In the genomic region with DNA sequence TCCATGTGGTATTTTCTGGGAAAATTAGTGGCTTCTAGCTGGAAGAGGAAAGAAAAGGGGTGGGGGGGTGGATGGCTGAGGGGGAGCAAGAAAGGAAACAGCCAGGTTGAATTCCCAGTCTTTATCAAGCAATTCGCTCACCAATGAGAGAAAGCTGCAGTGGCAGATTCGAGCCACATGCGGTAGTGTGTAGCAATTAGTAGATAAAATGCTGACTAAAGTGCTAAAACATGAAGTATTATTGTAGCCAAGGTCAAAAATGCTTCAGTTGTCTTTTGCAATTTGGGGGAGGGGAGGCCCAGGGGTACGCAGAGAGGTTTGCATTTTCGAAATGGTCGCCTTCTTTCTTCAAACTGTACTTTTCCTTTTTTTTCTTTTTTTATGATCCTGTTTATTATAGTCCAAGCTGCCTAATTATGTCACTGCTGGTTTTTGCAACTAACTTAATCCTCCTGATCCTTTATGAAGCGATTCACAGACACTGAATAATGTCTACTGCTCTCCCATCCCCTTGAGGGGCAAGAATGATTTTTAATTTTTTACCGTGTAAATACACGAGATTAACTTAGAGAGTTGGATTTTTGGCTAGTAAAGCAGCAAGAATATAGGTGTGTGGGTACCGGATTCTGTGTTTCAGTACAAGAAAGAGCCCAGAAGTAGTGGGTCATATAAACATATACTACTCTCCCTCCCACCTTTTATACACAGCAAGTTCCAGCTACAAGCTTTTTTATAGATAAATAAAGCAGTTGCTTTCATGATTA, we compare ENCODE assay signal across 9 cellular contexts. TPM values are rescaled to one million over a fixed set of nuclear protein-coding genes. Genes with fewer than 3 reads are reported as not detected.
A peak's percentile ranks its signal among the peaks of the same experiment; 100 is the strongest.
DNase-seq lines count a peak whose midpoint lies in the region; ATAC-seq, FAIRE-seq and TF ChIP-seq lines count a peak whose summit lies in the region.
"Had no signal": no experiment of that assay in that cellular context is flagged by ENCODE, and none has a peak within 500 bp of the region (broad histone marks: within the 10 kb centered on the region; RNA-seq: fewer than 3 reads in every experiment).

No MANE protein-coding gene starts in this region.

- TF ChIP-seq RAD21 in HepG2 (CRISPR knock-in tag; IDR thresholded peaks at IDR 0.05) = no peak

- FAIRE-seq in HepG2 (lab: Jason Lieb, UNC) = no peak
- FAIRE-seq: colon had no signal

- POLR2A ChIA-PET in Panc1 (lab: Charles Lee) (no interaction called here), HepG2 (lab: Yijun Ruan, JAX) (no interaction called here)

- CTCF ChIA-PET in Panc1 (lab: Charles Lee) = interaction anchor here (0.6 to 1.5 kb wide), 4 partner anchors 100 to 523 kb away, joined by 3 to 7 read pairs (median 5); no protein-coding TSS in a partner anchor
- CTCF ChIA-PET in HepG2 (lab: Yijun Ruan, JAX; ENCODE audit: low intra/inter-chr PET ratio, low total read pairs) = interaction anchor here (0.6 to 1.4 kb wide), 2 partner anchors 105 to 347 kb away, joined by 3 read pairs; no protein-coding TSS in a partner anchor

- no peak overlapping the region for H3K9ac ChIP-seq in HepG2 (ENCODE audit: insufficient read depth, low read depth, low read length)

- H3K4me1 ChIP-seq in Panc1 (ENCODE audit: control insufficient read depth, insufficient read depth, low read length) = peaks cover 37% of the 10 kb centered on the region
- H3K4me1 ChIP-seq in HepG2 (ENCODE audit: insufficient read depth, low read length) = peaks cover 52% of the 10 kb centered on the region
- peaks cover 20 to 38% (median 36%) of the 10 kb centered on the region in 4 donors for H3K4me1 ChIP-seq in stomach

- TF ChIP-seq EP300 in HepG2 (IDR thresholded peaks at IDR 0.05; ENCODE audit: low read depth in 2 of 2, low read length in 2 of 2) (no peak), HepG2 (CRISPR knock-in tag; IDR thresholded peaks at IDR 0.05; ENCODE audit: borderline replicate concordance) (no peak), stomach (IDR thresholded peaks at IDR 0.05) (no peak)

- H3K9me3 ChIP-seq in Panc1 (ENCODE audit: control insufficient read depth, insufficient read depth, low read depth, low read length) = peaks cover 3% of the 10 kb centered on the region; the same call in 1 of the 2 replicates
- no peaks in the 10 kb centered on the region for H3K9me3 ChIP-seq in HepG2 (ENCODE audit: low read length)
- no peaks in the 10 kb centered on the region for H3K9me3 ChIP-seq in stomach

- intact Hi-C loops in Panc1 (cut with micrococcal nuclease; ENCODE audit: unreplicated experiment) (loop anchor here (1.0 to 5.0 kb wide), 2 partner anchors 61 to 146 kb away; no protein-coding TSS in a partner anchor), HepG2 (cut with micrococcal nuclease; ENCODE audit: unreplicated experiment) (loop anchor here (1.0 to 2.0 kb wide), 3 partner anchors 140 to 347 kb away; no protein-coding TSS in a partner anchor), stomach (cut with DNase I; ENCODE audit: low total_unique reads) (no loop called here)

- peak; percentile 27; the same call in 1 of the 2 replicates for ATAC-seq in Panc1
- ATAC-seq in HepG2 = peak; percentile 38
- no peak for ATAC-seq in HG03039 (IDR thresholded peaks at IDR 0.05; ENCODE audit: unreplicated experiment)
- ATAC-seq in HG03521 (IDR thresholded peaks at IDR 0.05; ENCODE audit: unreplicated experiment) = no peak

- peaks cover 14% of the 10 kb centered on the region for H3K79me2 ChIP-seq in HepG2 (ENCODE audit: insufficient read depth, low read length)

- 69% methylated on average over 10 of the region's 10 CpGs for WGBS in HepG2 (ENCODE audit: low lambda C conversion rate)
- 23 to 31% (median 27%) methylated on average over 10 of the region's 10 CpGs for WGBS in stomach, 5 donors

- TF ChIP-seq POLR2A in HepG2 (IDR thresholded peaks at IDR 0.05; ENCODE audit: insufficient read depth in 1 of 2, low read depth in 2 of 2, low read length in 2 of 2) (no peak), stomach (IDR thresholded peaks at IDR 0.05) (no peak)

- no peak overlapping the region for H2AFZ ChIP-seq in HepG2 (ENCODE audit: low read length)

- H3K27ac ChIP-seq in Panc1 (ENCODE audit: low read length) = peak overlapping the region; percentile 100
- peak overlapping the region; percentile 39 for H3K27ac ChIP-seq in cingulate gyrus (ENCODE audit: low read depth, low read length)
- no peak overlapping the region for H3K27ac ChIP-seq in HepG2 (ENCODE audit: extremely low read length, insufficient read depth, low read length)
- peak overlapping the region; percentile 43 to 99 (median 69) for H3K27ac ChIP-seq in stomach

- DNase-seq in NOMO-1 (lab: John Stamatoyannopoulos, UW; ENCODE audit: unreplicated experiment in 2 of 2) (peak; percentile 31 to 56), NOMO-1 treated with dmso at 0.1 percent for 144 hours (lab: John Stamatoyannopoulos, UW; ENCODE audit: unreplicated experiment) (no peak), Panc1 (ENCODE audit: low read depth, low spot score) (no peak), HepG2 (ENCODE audit: low spot score) (no peak), stomach (peak; percentile 55)

- no peak overlapping the region for H3K4me2 ChIP-seq in HepG2 (ENCODE audit: low read depth, low read length)

- BruUV-seq in Panc1 (replicated peaks; lab: Mats Ljungman, UMichigan) (no TSS peak), HepG2 (replicated peaks; lab: Mats Ljungman, UMichigan) (no TSS peak)

- H3K27me3 ChIP-seq in Panc1 (ENCODE audit: control insufficient read depth, insufficient read depth, low read length) = no peaks in the 10 kb centered on the region
- H3K27me3 ChIP-seq in HepG2 (ENCODE audit: control insufficient read depth in 1 of 2, insufficient read depth in 2 of 2, low read length in 2 of 2) = no peaks in the 10 kb centered on the region; a peak in 1 of 5 replicates
- H3K27me3 ChIP-seq in stomach = no peaks in the 10 kb centered on the region

- in situ Hi-C loops in Panc1 (cut with HindIII; ENCODE audit: low pct_unique_long_range_greater_than_20kb, low sequenced_read_pairs) = no loop called here
- in situ Hi-C loops in HepG2 (cut with HindIII; ENCODE audit: extremely low pct_ligation_motif_present, low pct_unique_long_range_greater_than_20kb) = no loop called here

- TF ChIP-seq CTCF in Panc1 (IDR thresholded peaks at IDR 0.05) (no peak; the same call in 1 of the 2 replicates), HepG2 (CRISPR knock-in tag; IDR thresholded peaks at IDR 0.05) (no peak), stomach (IDR thresholded peaks at IDR 0.05) (peak in 2 of 7 experiments; percentile 33 to 48)

- H3K36me3 ChIP-seq in Panc1 (ENCODE audit: control insufficient read depth, insufficient read depth, low read length) = no peaks in the 10 kb centered on the region; the same call in 1 of the 2 replicates
- no peaks in the 10 kb centered on the region for H3K36me3 ChIP-seq in HepG2 (replicated peaks in 1 of 2; ENCODE audit: control insufficient read depth in 1 of 2, insufficient read depth in 2 of 2, low read length in 2 of 2)
- no peaks in the 10 kb centered on the region for H3K36me3 ChIP-seq in stomach

- no peaks in the 10 kb centered on the region for H4K20me1 ChIP-seq in HepG2 (ENCODE audit: insufficient read depth, low read length)

- peak overlapping the region; percentile 19 to 64 for H3K4me3 ChIP-seq in Panc1 (ENCODE audit: low read depth in 2 of 2, low read length in 2 of 2)
- H3K4me3 ChIP-seq in HepG2 (replicated peaks in 1 of 3; ENCODE audit: insufficient read depth in 1 of 3, low read depth in 2 of 3, low read length in 3 of 3) = no peak overlapping the region
- peak overlapping the region; percentile 33 to 43 (median 38) for H3K4me3 ChIP-seq in stomach

TF ChIP-seq in HepG2, 621 proteins besides CTCF, POLR2A, EP300 and RAD21 (continues in another document):
- TF ChIP-seq CBX2 (IDR thresholded peaks at IDR 0.05; ENCODE audit: low read depth, low read length) (no peak), CBX2 (CRISPR knock-in tag; IDR thresholded peaks at IDR 0.05; ENCODE audit: low read depth) (no peak), NR2F1 (CRISPR knock-in tag; IDR thresholded peaks at IDR 0.05) (no peak), ZSCAN30 (CRISPR knock-in tag; IDR thresholded peaks at IDR 0.05) (no peak), ZNF230 (CRISPR knock-in tag; IDR thresholded peaks at IDR 0.05) (no peak), ZNF777 (CRISPR knock-in tag; IDR thresholded peaks at IDR 0.05) (no peak), ZNF367 (CRISPR knock-in tag; IDR thresholded peaks at IDR 0.05; ENCODE audit: borderline replicate concordance) (no peak), ZNF143 (CRISPR knock-in tag; IDR thresholded peaks at IDR 0.05) (no peak), GATA4 (IDR thresholded peaks at IDR 0.05; ENCODE audit: borderline replicate concordance, low read depth) (no peak), MAFK (conservative IDR thresholded peaks at IDR 0.05 in 1 of 2, IDR thresholded peaks at IDR 0.05 in 1 of 2; ENCODE audit: low read length in 2 of 2) (peak; percentile 93 to 95), TBX3 (IDR thresholded peaks at IDR 0.05; ENCODE audit: borderline replicate concordance) (no peak)

RNA-seq across cellular contexts. Expression of a gene that starts 3.6 kb away (rescaled TPM):
- total RNA-seq in Panc1 (2021; ENCODE audit: unreplicated experiment) (22.7 TPM), HepG2 (2016; rRNA removed; fragmentation: Illumina TruSeq; extraction: Trizol) (6.2 and 7.9 TPM in 2 replicates), stomach (10 to 100 TPM in 4 of 5 donors, 1 to 10 TPM in 1; 8.7 to 64.2 (median 21.9) TPM)
- polyA plus RNA-seq in Panc1 (2012; ENCODE audit: insufficient read length) = 7.6 TPM
- 0.51 and 1.4 TPM in 2 replicates for total RNA-seq in HepG2 (2016; cell fraction: cytosol; rRNA removed; fragmentation: Illumina TruSeq; extraction: Trizol; ENCODE audit: low read depth)
- total RNA-seq in HepG2 (2016; cell fraction: insoluble cytoplasmic fraction; rRNA removed; fragmentation: Illumina TruSeq; extraction: Trizol) = 6.4 and 7.4 TPM in 2 replicates
- total RNA-seq in HepG2 (2016; cell fraction: membrane; rRNA removed; fragmentation: Illumina TruSeq; extraction: Trizol) = 2.4 and 2.6 TPM in 2 replicates
- 14.1 and 15.4 TPM in 2 replicates for total RNA-seq in HepG2 (2016; cell fraction: nucleus; rRNA removed; fragmentation: Illumina TruSeq; extraction: Trizol)
- polyA plus RNA-seq in HepG2 (2011; rRNA removed) (14.5 and 21.1 TPM in 2 replicates), stomach (1 to 10 TPM; 5.4 to 8.2 (median 5.9) TPM)
- polyA plus RNA-seq in HepG2 (2011; cell fraction: cytosol; rRNA removed) = 10.9 and 13.9 TPM in 2 replicates
- 14.6 and 21.9 TPM in 2 replicates for polyA plus RNA-seq in HepG2 (2011; cell fraction: nucleus; rRNA removed)
- polyA plus RNA-seq in HepG2 (2012) = 14.5 and 16.7 TPM in 2 replicates
- polyA plus RNA-seq in HepG2 (2016; cell fraction: cytosol; fragmentation: Illumina TruSeq; extraction: Trizol; ENCODE audit: low read depth) = 0.14 and 0.15 TPM in 2 replicates
- 4.7 and 5.3 TPM in 2 replicates for polyA plus RNA-seq in HepG2 (2016; cell fraction: insoluble cytoplasmic fraction; fragmentation: Illumina TruSeq; extraction: Trizol; ENCODE audit: low read depth)
- polyA plus RNA-seq in HepG2 (2016; cell fraction: membrane; fragmentation: Illumina TruSeq; extraction: Trizol; ENCODE audit: low read depth) = 0.54 and 0.63 TPM in 2 replicates
- polyA plus RNA-seq in HepG2 (2016; cell fraction: nucleus; fragmentation: Illumina TruSeq; extraction: Trizol; ENCODE audit: insufficient read depth, low read depth) = 6.4 and 7.2 TPM in 2 replicates
- 50.5 and 55.3 TPM in 2 replicates for polyA minus RNA-seq in HepG2 (2011; rRNA and poly(A)+ RNA removed; ENCODE audit: low replicate concordance)
- polyA minus RNA-seq in HepG2 (2011; cell fraction: cytosol; rRNA and poly(A)+ RNA removed) = 30.8 and 33.9 TPM in 2 replicates
- 111 and 117 TPM in 2 replicates for polyA minus RNA-seq in HepG2 (2011; cell fraction: nucleus; rRNA and poly(A)+ RNA removed)

Comparison
In these comparisons a context has a peak if more than half of its experiments do, and no peak if none do; other contexts are left out.
1. DNase-seq: peak in NOMO-1 (2 of 2) and stomach (single experiment); none in NOMO-1 treated with dmso at 0.1 percent for 144 hours (single experiment), Panc1 (single experiment) and HepG2 (single experiment).
2. ATAC-seq: peak in Panc1 (single experiment) and HepG2 (single experiment); none in HG03039 (single experiment) and HG03521 (single experiment).
3. H3K4me3 ChIP-seq: peak in Panc1 (2 of 2) and stomach (4 of 4); none in HepG2 (0 of 3).